14 cellular contexts compared by ENCODE assay signal in the genomic region with DNA sequence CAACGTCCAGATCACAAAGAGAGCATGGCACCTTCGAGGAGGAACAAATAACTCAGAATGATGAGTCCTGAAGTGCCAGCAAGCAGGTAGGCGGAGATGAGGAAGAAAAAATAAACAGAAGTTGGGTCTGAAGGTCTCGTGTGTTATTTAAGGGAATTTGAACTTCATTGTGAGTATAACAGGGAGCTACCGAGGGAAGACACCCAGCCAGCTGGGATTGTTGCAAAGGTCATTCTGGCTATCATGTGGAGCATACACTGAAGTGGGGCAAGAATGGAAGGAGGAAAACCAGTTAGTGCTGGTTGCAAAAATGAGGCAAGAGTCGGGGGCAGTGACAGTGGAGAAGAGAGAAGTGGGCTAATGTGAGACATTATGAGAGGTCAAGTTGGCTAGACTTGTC.
"Had no signal": no experiment of that assay in that cellular context is flagged by ENCODE, and none has a peak within 500 bp of the region (broad histone marks: within the 10 kb centered on the region; RNA-seq: fewer than 3 reads in every experiment).

No MANE protein-coding gene starts in this region.

- H3K36me3 ChIP-seq: left ventricle myocardium inferior, stomach, thyroid gland had no signal

- H3K27me3 ChIP-seq: stomach, thyroid gland had no signal

- H3K9me3 ChIP-seq: left ventricle myocardium inferior, stomach, thyroid gland had no signal

- H3K27ac ChIP-seq: left ventricle myocardium inferior, thyroid gland had no signal

- DNase-seq: activated CD4-positive, alpha-beta T cell treated with anti-CD3 and anti-CD28 coated beads for 1 hour; activated CD4-positive, alpha-beta T cell treated with anti-CD3 and anti-CD28 coated beads, Interleukin-2, amount 50 U/mL, for 4 hours; activated naive CD4-positive, alpha-beta T cell treated with Interleukin-2 at 50 U/mL for 16 hours; activated naive CD8-positive, alpha-beta T cell treated with anti-CD3 and anti-CD28 coated beads, Interleukin-2, amount 50 U/mL, for 24 hours; activated T-cell treated with anti-CD3 and anti-CD28 coated beads for 4 hours; endodermal cell; islet precursor cell; left ventricle myocardium inferior; right cardiac atrium; stimulated activated CD4-positive, alpha-beta T cell treated with anti-CD3 and anti-CD28 coated beads, Interleukin-12 subunit alpha, Interleukin-12 subunit beta, amount 100 ng/mL, for 4 hours; stimulated activated CD4-positive, alpha-beta T cell treated with anti-CD3 and anti-CD28 coated beads, Interleukin-2, amount 100 ng/mL, for 24 hours; stomach; thyroid gland had no signal

- ATAC-seq: activated naive CD8-positive, alpha-beta T cell treated with anti-CD3 and anti-CD28 coated beads, Interleukin-2, amount 50 U/mL, for 24 hours; natural killer cell treated with Interleukin-12 subunit alpha and Interleukin-12 subunit beta and Interleukin-15 and Interleukin-18, amount 100 ng/mL, for 72 hours had no signal

- H3K4me3 ChIP-seq: left ventricle myocardium inferior, stomach, thyroid gland had no signal
